In the genomic region with DNA sequence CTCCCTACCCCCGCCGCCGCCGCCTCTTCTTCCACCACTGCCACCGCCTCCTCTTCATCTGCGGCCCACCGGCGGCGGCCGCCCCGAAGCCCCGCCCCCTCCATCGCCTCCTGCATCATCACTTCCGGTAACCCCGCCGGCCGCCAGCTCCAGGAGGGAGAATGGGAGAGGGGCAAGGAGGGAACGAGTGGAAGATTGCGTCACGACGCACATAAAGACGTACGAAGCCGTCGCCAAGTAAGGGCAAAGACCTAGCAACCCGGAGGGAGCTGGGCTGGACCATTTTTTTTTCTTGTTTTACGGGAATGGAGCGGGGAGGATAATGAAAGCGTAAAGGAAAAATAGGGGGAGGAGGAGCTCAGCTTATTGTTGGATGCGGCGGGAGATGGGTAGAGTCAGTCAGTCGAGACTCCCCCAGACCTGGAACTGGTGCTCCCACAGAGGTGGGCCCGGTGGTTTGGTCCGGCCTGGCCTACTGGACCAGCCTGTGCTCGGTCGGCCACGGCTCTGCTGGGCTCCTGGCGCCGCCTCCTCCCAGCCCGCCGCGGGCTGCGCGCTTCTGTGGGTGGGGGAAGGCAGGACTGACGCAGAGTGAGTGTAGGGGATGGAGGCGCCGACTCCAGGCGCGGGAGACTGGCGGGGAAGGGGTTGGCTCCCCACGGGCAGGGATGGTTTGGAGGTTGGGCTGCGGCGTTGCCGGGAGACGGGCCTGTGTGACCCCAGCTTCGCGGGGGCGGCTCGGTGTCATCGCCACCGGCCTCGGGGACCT, we compare ENCODE assay signal across 8 cellular contexts. TPM values are rescaled to one million over a fixed set of nuclear protein-coding genes. Genes with fewer than 3 reads are reported as not detected.
DNase-seq lines count a peak whose midpoint lies in the region; ATAC-seq and TF ChIP-seq lines count a peak whose summit lies in the region.

A gene with protein sequence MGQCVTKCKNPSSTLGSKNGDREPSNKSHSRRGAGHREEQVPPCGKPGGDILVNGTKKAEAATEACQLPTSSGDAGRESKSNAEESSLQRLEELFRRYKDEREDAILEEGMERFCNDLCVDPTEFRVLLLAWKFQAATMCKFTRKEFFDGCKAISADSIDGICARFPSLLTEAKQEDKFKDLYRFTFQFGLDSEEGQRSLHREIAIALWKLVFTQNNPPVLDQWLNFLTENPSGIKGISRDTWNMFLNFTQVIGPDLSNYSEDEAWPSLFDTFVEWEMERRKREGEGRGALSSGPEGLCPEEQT (minus strand): TSS at position 60 of the 769 bp plus-strand sequence. CDS start 37,820 bp downstream, outside the sequence.
A gene with protein sequence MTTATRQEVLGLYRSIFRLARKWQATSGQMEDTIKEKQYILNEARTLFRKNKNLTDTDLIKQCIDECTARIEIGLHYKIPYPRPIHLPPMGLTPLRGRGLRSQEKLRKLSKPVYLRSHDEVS (plus strand): TSS at position 473 of the 769 bp plus-strand sequence. CDS start 14,785 bp downstream, outside the sequence.

- H3K4me1 ChIP-seq in ACC112 (ENCODE audit: control insufficient read depth, insufficient read depth, low read length, unreplicated experiment): peaks cover 59% of the 10 kb centered on the region

- H3K27ac Mint-ChIP-seq in WTC11 (peak within 1 kb of the TSS; percentile 99), immature natural killer cell (peak within 1 kb of the TSS; percentile 97 to 99 (median 98))

- ATAC-seq in GM18873 (IDR thresholded peaks at IDR 0.05; ENCODE audit: low FRiP score, unreplicated experiment): peak; percentile 62
- ATAC-seq in HG03139 (IDR thresholded peaks at IDR 0.05; ENCODE audit: unreplicated experiment): peak; percentile 65
- ATAC-seq in WTC11: peak; percentile 87

- H3K9me3 Mint-ChIP-seq in WTC11 (no peaks in the 10 kb centered on the region), immature natural killer cell (no peaks in the 10 kb centered on the region)

- H3K27me3 ChIP-seq in ACC112 (ENCODE audit: insufficient read depth, low read length): no peaks in the 10 kb centered on the region

- peaks cover 16% of the 10 kb centered on the region; the same call in 1 of the 2 replicates for H3K36me3 ChIP-seq in ACC112 (ENCODE audit: insufficient read depth, low read length)

- H3K27me3 Mint-ChIP-seq in WTC11 (ENCODE audit: low read depth): no peaks in the 10 kb centered on the region
- H3K27me3 Mint-ChIP-seq in immature natural killer cell (ENCODE audit: low read depth in 3 of 3): peaks cover 10 to 25% (median 17%) of the 10 kb centered on the region in 3 donors

- H3K79me2 ChIP-seq in ACC112 (ENCODE audit: control insufficient read depth, insufficient read depth, low read length, unreplicated experiment): peaks cover 84% of the 10 kb centered on the region

- POLR2A ChIA-PET in WTC11 (lab: Charles Lee): interaction anchor here (0.6 to 1.7 kb wide), 11 partner anchors 9 to 1536 kb away, joined by 3 to 9 read pairs (median 4); a partner anchor contains a TSS

- no peak for TF ChIP-seq CTCF in WTC11 (IDR thresholded peaks at IDR 0.05)
- no peak for TF ChIP-seq CTCF in cardiac fibroblast (IDR thresholded peaks at IDR 0.05; ENCODE audit: low read depth, low read length)

- peak within 1 kb of the TSS; percentile 83 for H3K4me3 ChIP-seq in ACC112 (ENCODE audit: low read depth, low read length)
- H3K4me3 ChIP-seq in cardiac fibroblast (replicated peaks in 1 of 2; ENCODE audit: low read depth in 2 of 2, low read length in 2 of 2): peak within 1 kb of the TSS; percentile 93 to 98

- H3K4me1 Mint-ChIP-seq in WTC11 (peaks cover 51% of the 10 kb centered on the region), immature natural killer cell (peaks cover 60 to 77% of the 10 kb centered on the region in 2 donors)

- H3K4me3 Mint-ChIP-seq in WTC11: peak within 1 kb of the TSS; percentile 83
- peak within 1 kb of the TSS; percentile 92 to 96 (median 95) for H3K4me3 Mint-ChIP-seq in immature natural killer cell

- H3K27ac ChIP-seq in ACC112 (ENCODE audit: low read depth, low read length): peak within 1 kb of the TSS; percentile 96

- peak; percentile 97 for DNase-seq in NCI-H226
- peak; percentile 97 for DNase-seq in WTC11 (ENCODE audit: low spot score)
- peak; percentile 100 for DNase-seq in cardiac fibroblast (ENCODE audit: low read depth in 2 of 2)
- DNase-seq in immature natural killer cell: peak; percentile 87 to 89 (median 89)
- peak; percentile 96 for DNase-seq in smooth muscle cell of the brain vasculature (ENCODE audit: low read depth, low spot score)

- peak within 1 kb of the TSS; percentile 71 for H2AFZ ChIP-seq in ACC112 (ENCODE audit: low read length, unreplicated experiment)

- peaks cover 17% of the 10 kb centered on the region for H3K36me3 Mint-ChIP-seq in WTC11
- no peaks in the 10 kb centered on the region for H3K36me3 Mint-ChIP-seq in immature natural killer cell

- CTCF ChIA-PET in WTC11 (lab: Charles Lee): interaction anchor here (0.5 to 1.4 kb wide), 7 partner anchors 10 to 287 kb away, joined by 3 to 5 read pairs (median 3); no protein-coding TSS in a partner anchor

TF ChIP-seq in WTC11, 78 proteins besides CTCF, POLR2A, EP300 and RAD21 (continues in another document):
- TF ChIP-seq, protein P1, sequence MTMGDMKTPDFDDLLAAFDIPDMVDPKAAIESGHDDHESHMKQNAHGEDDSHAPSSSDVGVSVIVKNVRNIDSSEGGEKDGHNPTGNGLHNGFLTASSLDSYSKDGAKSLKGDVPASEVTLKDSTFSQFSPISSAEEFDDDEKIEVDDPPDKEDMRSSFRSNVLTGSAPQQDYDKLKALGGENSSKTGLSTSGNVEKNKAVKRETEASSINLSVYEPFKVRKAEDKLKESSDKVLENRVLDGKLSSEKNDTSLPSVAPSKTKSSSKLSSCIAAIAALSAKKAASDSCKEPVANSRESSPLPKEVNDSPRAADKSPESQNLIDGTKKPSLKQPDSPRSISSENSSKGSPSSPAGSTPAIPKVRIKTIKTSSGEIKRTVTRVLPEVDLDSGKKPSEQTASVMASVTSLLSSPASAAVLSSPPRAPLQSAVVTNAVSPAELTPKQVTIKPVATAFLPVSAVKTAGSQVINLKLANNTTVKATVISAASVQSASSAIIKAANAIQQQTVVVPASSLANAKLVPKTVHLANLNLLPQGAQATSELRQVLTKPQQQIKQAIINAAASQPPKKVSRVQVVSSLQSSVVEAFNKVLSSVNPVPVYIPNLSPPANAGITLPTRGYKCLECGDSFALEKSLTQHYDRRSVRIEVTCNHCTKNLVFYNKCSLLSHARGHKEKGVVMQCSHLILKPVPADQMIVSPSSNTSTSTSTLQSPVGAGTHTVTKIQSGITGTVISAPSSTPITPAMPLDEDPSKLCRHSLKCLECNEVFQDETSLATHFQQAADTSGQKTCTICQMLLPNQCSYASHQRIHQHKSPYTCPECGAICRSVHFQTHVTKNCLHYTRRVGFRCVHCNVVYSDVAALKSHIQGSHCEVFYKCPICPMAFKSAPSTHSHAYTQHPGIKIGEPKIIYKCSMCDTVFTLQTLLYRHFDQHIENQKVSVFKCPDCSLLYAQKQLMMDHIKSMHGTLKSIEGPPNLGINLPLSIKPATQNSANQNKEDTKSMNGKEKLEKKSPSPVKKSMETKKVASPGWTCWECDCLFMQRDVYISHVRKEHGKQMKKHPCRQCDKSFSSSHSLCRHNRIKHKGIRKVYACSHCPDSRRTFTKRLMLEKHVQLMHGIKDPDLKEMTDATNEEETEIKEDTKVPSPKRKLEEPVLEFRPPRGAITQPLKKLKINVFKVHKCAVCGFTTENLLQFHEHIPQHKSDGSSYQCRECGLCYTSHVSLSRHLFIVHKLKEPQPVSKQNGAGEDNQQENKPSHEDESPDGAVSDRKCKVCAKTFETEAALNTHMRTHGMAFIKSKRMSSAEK (CRISPR knock-in tag; IDR thresholded peaks at IDR 0.05; ENCODE audit: borderline replicate concordance): no peak
- TF ChIP-seq RORB (CRISPR knock-in tag; IDR thresholded peaks at IDR 0.05) (no peak), ZNF317 (CRISPR knock-in tag; IDR thresholded peaks at IDR 0.05; ENCODE audit: borderline replicate concordance, low read depth) (no peak), KAT7 (CRISPR knock-in tag; IDR thresholded peaks at IDR 0.05; ENCODE audit: borderline replicate concordance) (no peak), RELA (CRISPR knock-in tag; IDR thresholded peaks at IDR 0.05; ENCODE audit: borderline replicate concordance) (no peak), NFE2L1 (CRISPR knock-in tag; IDR thresholded peaks at IDR 0.05) (no peak), FOXP1 (CRISPR knock-in tag; IDR thresholded peaks at IDR 0.05; ENCODE audit: borderline replicate concordance) (no peak; the same call in 1 of the 2 replicates)
- TF ChIP-seq, protein P2, sequence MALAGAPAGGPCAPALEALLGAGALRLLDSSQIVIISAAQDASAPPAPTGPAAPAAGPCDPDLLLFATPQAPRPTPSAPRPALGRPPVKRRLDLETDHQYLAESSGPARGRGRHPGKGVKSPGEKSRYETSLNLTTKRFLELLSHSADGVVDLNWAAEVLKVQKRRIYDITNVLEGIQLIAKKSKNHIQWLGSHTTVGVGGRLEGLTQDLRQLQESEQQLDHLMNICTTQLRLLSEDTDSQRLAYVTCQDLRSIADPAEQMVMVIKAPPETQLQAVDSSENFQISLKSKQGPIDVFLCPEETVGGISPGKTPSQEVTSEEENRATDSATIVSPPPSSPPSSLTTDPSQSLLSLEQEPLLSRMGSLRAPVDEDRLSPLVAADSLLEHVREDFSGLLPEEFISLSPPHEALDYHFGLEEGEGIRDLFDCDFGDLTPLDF (CRISPR knock-in tag; IDR thresholded peaks at IDR 0.05): no peak
- TF ChIP-seq, protein P3, sequence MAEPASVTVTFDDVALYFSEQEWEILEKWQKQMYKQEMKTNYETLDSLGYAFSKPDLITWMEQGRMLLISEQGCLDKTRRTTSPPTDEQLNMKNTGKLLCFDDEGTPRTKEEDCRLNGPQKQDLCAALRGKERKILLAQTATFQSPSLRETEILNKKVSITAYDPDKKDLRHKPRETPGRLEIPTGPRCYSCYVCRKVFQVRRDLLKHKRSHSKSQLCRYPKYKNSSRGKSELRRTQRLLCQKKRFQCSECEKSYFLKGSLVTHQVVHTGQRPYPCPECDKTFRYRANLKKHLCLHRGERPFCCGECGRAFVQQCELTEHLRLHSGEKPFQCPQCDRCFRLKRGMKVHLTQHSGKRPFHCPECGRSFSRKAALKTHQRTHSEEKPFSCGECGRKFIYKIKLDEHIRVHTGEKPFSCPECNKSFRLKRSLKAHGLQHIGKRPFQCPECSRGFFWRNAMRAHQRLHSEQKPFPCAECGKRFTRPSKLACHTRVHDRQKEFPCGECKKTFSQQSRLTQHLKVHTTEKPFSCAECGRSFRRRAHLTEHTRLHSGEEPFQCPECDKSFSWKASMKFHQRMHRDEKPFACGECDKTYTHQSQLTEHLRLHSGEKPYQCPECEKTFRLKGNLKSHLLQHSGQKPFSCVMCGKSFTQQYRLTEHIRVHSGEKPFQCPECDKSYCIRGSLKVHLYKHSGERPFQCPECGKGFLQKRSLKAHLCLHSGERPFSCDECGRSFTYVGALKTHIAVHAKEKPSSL (CRISPR knock-in tag; conservative IDR thresholded peaks at IDR 0.05): no peak

RNA-seq across cellular contexts. Expression of the first gene that starts in this region (rescaled TPM):
- 12.8 to 14.7 TPM (median 14.4 TPM) in 3 replicates for total RNA-seq in WTC11 (2021)
- polyA plus RNA-seq in immature natural killer cell: 1 to 10 TPM in 1 of 3 donors, under 1 TPM in 2; 0.06 to 1.5 (median 0.74) TPM

RNA-seq across cellular contexts. Expression of the second gene that starts in this region (rescaled TPM):
- 11.4 to 15.0 TPM (median 12.3 TPM) in 3 replicates for total RNA-seq in WTC11 (2021)
- polyA plus RNA-seq in immature natural killer cell: 10 to 100 TPM; 23.8 to 37.1 (median 36.4) TPM

Comparison
In these comparisons a context has a peak if more than half of its experiments do, and no peak if none do; other contexts are left out.
1. Peak in every context shown above with its lines: DNase-seq, ATAC-seq, H3K4me3 ChIP-seq and H3K27ac ChIP-seq.